13 cellular contexts compared by ENCODE assay signal in genomic region chr1:197738927-197739326, GRCh38.
"Had no signal": no experiment of that assay in that cellular context is flagged by ENCODE, and none has a peak within 500 bp of the region (broad histone marks: within the 10 kb centered on the region; RNA-seq: fewer than 3 reads in every experiment).

No MANE protein-coding gene starts in this region.

- H3K4me3 Mint-ChIP-seq: activated CD4-positive, alpha-beta memory T cell treated with anti-CD3 and anti-CD28 coated beads, Interleukin-2, amount 10 ng/mL, durations not matched to agents 7 days and 5 days; activated CD4-positive, alpha-beta T cell treated with anti-CD3 and anti-CD28 coated beads, Interleukin-2, amount 10 ng/mL, durations not matched to agents 24 days and 14 days; nephron had no signal

- DNase-seq: activated CD4-positive, alpha-beta memory T cell treated with anti-CD3 and anti-CD28 coated beads, Interleukin-2, amount 10 ng/mL, durations not matched to agents 7 days and 5 days; activated CD4-positive, alpha-beta T cell treated with anti-CD3 and anti-CD28 coated beads, Interleukin-2, amount 10 ng/mL, durations not matched to agents 24 days and 14 days; erythroblast; foreskin fibroblast; heart right ventricle; kidney; lower lobe of right lung; pancreas; psoas muscle; stimulated activated CD4-positive, alpha-beta T cell treated with anti-CD3 and anti-CD28 coated beads, Interleukin-4, amount 100 ng/mL, for 24 hours; stomach had no signal

- H3K4me1 Mint-ChIP-seq: nephron had no signal

- H3K27ac Mint-ChIP-seq: activated CD4-positive, alpha-beta memory T cell treated with anti-CD3 and anti-CD28 coated beads, Interleukin-2, amount 10 ng/mL, durations not matched to agents 7 days and 5 days; activated CD4-positive, alpha-beta T cell treated with anti-CD3 and anti-CD28 coated beads, Interleukin-2, amount 10 ng/mL, durations not matched to agents 24 days and 14 days; nephron had no signal

- H3K27me3 Mint-ChIP-seq: activated CD4-positive, alpha-beta memory T cell treated with anti-CD3 and anti-CD28 coated beads, Interleukin-2, amount 10 ng/mL, durations not matched to agents 7 days and 5 days; activated CD4-positive, alpha-beta T cell treated with anti-CD3 and anti-CD28 coated beads, Interleukin-2, amount 10 ng/mL, durations not matched to agents 24 days and 14 days had no signal

- ATAC-seq: heart right ventricle, left lobe of liver, lower lobe of right lung, pancreas, psoas muscle had no signal

- H3K9me3 Mint-ChIP-seq: activated CD4-positive, alpha-beta T cell treated with anti-CD3 and anti-CD28 coated beads, Interleukin-2, amount 10 ng/mL, durations not matched to agents 24 days and 14 days; nephron had no signal
